1 cellular context compared by ENCODE assay signal in genomic region chr15:89334510-89335288, GRCh38.
A peak's percentile ranks its signal among the peaks of the same experiment; 100 is the strongest.
TF ChIP-seq lines count a peak whose summit lies in the region.

Gene POLG, minus strand, starts transcription at chr15:89334824. Its CDS starts 1,070 bp downstream, at chr15:89333754.

TF ChIP-seq in GM12878, 131 proteins besides CTCF, POLR2A, EP300 and RAD21 (continued from another document and continues in another):
- TF ChIP-seq USF1 (IDR thresholded peaks at IDR 0.05; ENCODE audit: borderline replicate concordance, extremely low read length, insufficient read depth, low read depth, low read length) (peak; percentile 1), ZNF24 (IDR thresholded peaks at IDR 0.05) (peak; percentile 100), GATAD2B (conservative IDR thresholded peaks at IDR 0.05; ENCODE audit: low read depth) (peak; percentile 94), ZNF207 (IDR thresholded peaks at IDR 0.05; ENCODE audit: borderline replicate concordance) (peak; percentile 97), RAD51 (IDR thresholded peaks at IDR 0.05) (no peak), ZBTB40 (IDR thresholded peaks at IDR 0.05; ENCODE audit: borderline replicate concordance) (peak; percentile 90), SREBF1 (IDR thresholded peaks at IDR 0.05; ENCODE audit: low read length) (peak; percentile 100), MYB (IDR thresholded peaks at IDR 0.05; ENCODE audit: borderline replicate concordance, low read depth, low read length) (no peak), CEBPB (IDR thresholded peaks at IDR 0.05; ENCODE audit: borderline replicate concordance in 1 of 2, low read depth in 2 of 2, low read length in 2 of 2) (no peak), NFXL1 (IDR thresholded peaks at IDR 0.05; ENCODE audit: borderline replicate concordance) (no peak), TBL1XR1 (IDR thresholded peaks at IDR 0.05; ENCODE audit: low read depth, low read length) (peak; percentile 95), MXI1 (IDR thresholded peaks at IDR 0.05; ENCODE audit: low read depth, low read length) (peak; percentile 60; the same call in 1 of the 2 replicates), IRF3 (IDR thresholded peaks at IDR 0.05) (0 out of 2 replicates have a peak, but pooled peaks have one; percentile 57), ZBED1 (IDR thresholded peaks at IDR 0.05; ENCODE audit: borderline replicate concordance) (peak; percentile 75; the same call in 1 of the 2 replicates), STAT1 (conservative IDR thresholded peaks at IDR 0.05) (peak; percentile 93; the same call in 1 of the 2 replicates), ZZZ3 (IDR thresholded peaks at IDR 0.05; ENCODE audit: control insufficient read depth, insufficient read length, low read depth) (no peak), ZBTB33 (IDR thresholded peaks at IDR 0.05) (0 out of 2 replicates have a peak, but pooled peaks have one; percentile 43), IKZF1 (conservative IDR thresholded peaks at IDR 0.05) (peak; percentile 93), PML (IDR thresholded peaks at IDR 0.05; ENCODE audit: low read length) (peak; percentile 94), JUNB (IDR thresholded peaks at IDR 0.05) (no peak), CBX5 (IDR thresholded peaks at IDR 0.05; ENCODE audit: low read depth) (peak; percentile 91), ATF3 (IDR thresholded peaks at IDR 0.05; ENCODE audit: borderline replicate concordance, extremely low read depth, low read depth, low read length) (no peak), FOS (IDR thresholded peaks at IDR 0.05; ENCODE audit: borderline replicate concordance, extremely low read depth, insufficient read length) (no peak), CBX3 (IDR thresholded peaks at IDR 0.05; ENCODE audit: borderline replicate concordance, low read depth) (no peak), SMARCA5 (IDR thresholded peaks at IDR 0.05) (peak; percentile 58; the same call in 1 of the 2 replicates), TARDBP (IDR thresholded peaks at IDR 0.05; ENCODE audit: borderline replicate concordance) (peak; percentile 99), MTA3 (IDR thresholded peaks at IDR 0.05; ENCODE audit: borderline replicate concordance, low read length) (no peak; the same call in 1 of the 2 replicates), MAX (IDR thresholded peaks at IDR 0.05; ENCODE audit: low read depth, low read length) (peak; percentile 38), CUX1 (IDR thresholded peaks at IDR 0.05; ENCODE audit: insufficient replicate concordance, low read depth, low read length) (no peak), SUPT20H (IDR thresholded peaks at IDR 0.05; ENCODE audit: borderline replicate concordance, control insufficient read depth, low read depth, low read length) (no peak), PBX3 (IDR thresholded peaks at IDR 0.05; ENCODE audit: insufficient replicate concordance, low read depth, low read length) (no peak), SIX5 (IDR thresholded peaks at IDR 0.05; ENCODE audit: low read depth, low read length, severe bottlenecking) (peak; percentile 65), CHD4 (IDR thresholded peaks at IDR 0.05) (no peak), PRDM15 (CRISPR knock-in tag; IDR thresholded peaks at IDR 0.05) (no peak)
